26 cellular contexts compared by ENCODE assay signal in genomic region chrX:15254852-15255251, GRCh38. TPM values are rescaled to one million over a fixed set of nuclear protein-coding genes. Genes with fewer than 3 reads are reported as not detected.
"Had no signal": no experiment of that assay in that cellular context is flagged by ENCODE, and none has a peak within 500 bp of the region (broad histone marks: within the 10 kb centered on the region; RNA-seq: fewer than 3 reads in every experiment).

No MANE protein-coding gene starts in this region.

- H3K4me3 ChIP-seq: left lung, lower lobe of right lung, pancreas, prostate gland, sigmoid colon, spleen, tibial nerve, upper lobe of left lung, vagina had no signal

- ATAC-seq: left colon; left lung; lower lobe of right lung; naive thymus-derived CD8-positive, alpha-beta T cell; pancreas; right cardiac atrium; stimulated activated memory B cell treated with anti-CD40 and anti-IgM and Interleukin-4, amounts not matched to agents 10 μg/mL and 1 μg/mL and 100 μg/mL, for 72 hours; stimulated activated naive CD8-positive, alpha-beta T cell treated with anti-CD3 and anti-CD28 coated beads, Interleukin-15, amount 100 ng/mL, for 72 hours had no signal

- H3K27me3 ChIP-seq: left lung, sigmoid colon, spleen, tibial nerve, upper lobe of left lung, vagina had no signal

- FAIRE-seq: keratinocyte, small intestine had no signal

- DNase-seq: hippocampal formation; left colon; left lung; lower lobe of right lung; mammary epithelial cell; mesenchymal stem cell; naive thymus-derived CD8-positive, alpha-beta T cell; nucleus accumbens; pancreas; posterior cingulate gyrus; retina; right cardiac atrium; sigmoid colon; small intestine; spleen; stimulated activated CD4-positive, alpha-beta T cell treated with anti-CD3 and anti-CD28 coated beads, Interleukin-4, amount 100 ng/mL, for 24 hours; stimulated activated naive CD4-positive, alpha-beta T cell treated with Interleukin-2 at 50 U/mL for 16 hours; stimulated activated naive CD8-positive, alpha-beta T cell treated with anti-CD3 and anti-CD28 coated beads, Interleukin-15, amount 100 ng/mL, for 72 hours; substantia nigra; upper lobe of left lung had no signal

- H3K27ac ChIP-seq: left lung, lower lobe of right lung, pancreas, prostate gland, sigmoid colon, spleen, tibial nerve, upper lobe of left lung, vagina had no signal

- H3K4me1 ChIP-seq: left lung, lower lobe of right lung, pancreas, prostate gland, sigmoid colon, spleen, tibial nerve, upper lobe of left lung, vagina had no signal

- H3K36me3 ChIP-seq: left lung, lower lobe of right lung, pancreas, prostate gland, sigmoid colon, spleen, tibial nerve, upper lobe of left lung, vagina had no signal

- H3K9me3 ChIP-seq: left lung, lower lobe of right lung, pancreas, prostate gland, sigmoid colon, spleen, tibial nerve, upper lobe of left lung, vagina had no signal

RNA-seq across cellular contexts. Expression of gene ASB9, which starts 15.0 kb away (rescaled TPM):
- total RNA-seq: osteoblast had no signal
